24 cellular contexts compared by ENCODE assay signal in genomic region chr11:104113541-104113940, GRCh38.
"Had no signal": no experiment of that assay in that cellular context is flagged by ENCODE, and none has a peak within 500 bp of the region (broad histone marks: within the 10 kb centered on the region; RNA-seq: fewer than 3 reads in every experiment).

No MANE protein-coding gene starts in this region.

- H3K4me1 ChIP-seq: colonic mucosa, esophagus muscularis mucosa, esophagus squamous epithelium, foreskin keratinocyte, gastrocnemius medialis, gastroesophageal sphincter, heart right ventricle had no signal

- DNase-seq: colonic mucosa; cortex of kidney; dermis blood vessel endothelial cell; dorsolateral prefrontal cortex; effector CD4-positive, alpha-beta T cell; effector CD8-positive, alpha-beta T cell; effector memory CD4-positive, alpha-beta T cell; effector memory CD8-positive, alpha-beta T cell; endodermal cell; erythroblast; esophagus squamous epithelium; foreskin fibroblast; foreskin keratinocyte; foreskin melanocyte; gastrocnemius medialis; glutamatergic neuron; head of caudate nucleus; heart left ventricle; heart right ventricle had no signal

- ATAC-seq: effector memory CD8-positive, alpha-beta T cell; esophagus mucosa; foreskin keratinocyte; gastrocnemius medialis; gastroesophageal sphincter; heart left ventricle; heart right ventricle had no signal

- H3K27ac ChIP-seq: colonic mucosa, coronary artery, dorsolateral prefrontal cortex, epithelial cell of prostate, esophagus muscularis mucosa, esophagus squamous epithelium, foreskin keratinocyte, gastrocnemius medialis, gastroesophageal sphincter, heart left ventricle, heart right ventricle had no signal

- H3K4me3 ChIP-seq: colonic mucosa, coronary artery, dorsolateral prefrontal cortex, esophagus muscularis mucosa, esophagus squamous epithelium, gastrocnemius medialis, gastroesophageal sphincter, heart left ventricle, heart right ventricle had no signal

- H3K27me3 ChIP-seq: colonic mucosa, dorsolateral prefrontal cortex, esophagus muscularis mucosa, esophagus squamous epithelium, foreskin keratinocyte, gastrocnemius medialis, gastroesophageal sphincter, heart left ventricle, heart right ventricle had no signal

- H3K36me3 ChIP-seq: colonic mucosa, esophagus muscularis mucosa, esophagus squamous epithelium, gastrocnemius medialis, gastroesophageal sphincter, heart left ventricle, heart right ventricle had no signal

- H3K9me3 ChIP-seq: colonic mucosa, esophagus squamous epithelium, gastrocnemius medialis had no signal
